25 cellular contexts compared by ENCODE assay signal in genomic region chr9:20592673-20593072, GRCh38. TPM values are rescaled to one million over a fixed set of nuclear protein-coding genes. Genes with fewer than 3 reads are reported as not detected.
DNase-seq lines count a peak whose midpoint lies in the region; ATAC-seq and TF ChIP-seq lines count a peak whose summit lies in the region.
"Had no signal": no experiment of that assay in that cellular context is flagged by ENCODE, and none has a peak within 500 bp of the region (broad histone marks: within the 10 kb centered on the region; RNA-seq: fewer than 3 reads in every experiment).

No MANE protein-coding gene starts in this region.

- H3K9me3 Mint-ChIP-seq in activated T-cell treated with anti-CD3 and anti-CD28 coated beads, Interleukin-2, amount 50 U/mL, for 72 hours = no peaks in the 10 kb centered on the region

- no peaks in the 10 kb centered on the region for H3K9me3 ChIP-seq in upper lobe of left lung
- H3K9me3 ChIP-seq: BLaER1 treated with 17β-estradiol and CSF1 and Interleukin-3, amounts not matched to agents 10 nM and 100 nM; ovary; transverse colon had no signal

- no peak for TF ChIP-seq EP300 in upper lobe of left lung (IDR thresholded peaks at IDR 0.05)

- no peaks in the 10 kb centered on the region for H3K27me3 Mint-ChIP-seq in activated T-cell treated with anti-CD3 and anti-CD28 coated beads, Interleukin-2, amount 50 U/mL, for 72 hours (ENCODE audit: low read depth)
- H3K27me3 Mint-ChIP-seq: naive thymus-derived CD4-positive, alpha-beta T cell had no signal

- H3K27ac Mint-ChIP-seq in activated T-cell treated with anti-CD3 and anti-CD28 coated beads, Interleukin-2, amount 50 U/mL, for 72 hours = peak overlapping the region; percentile 45

- no peak for TF ChIP-seq POLR2A in upper lobe of left lung (IDR thresholded peaks at IDR 0.05)

- H3K4me3 Mint-ChIP-seq in activated T-cell treated with anti-CD3 and anti-CD28 coated beads, Interleukin-2, amount 50 U/mL, for 72 hours = no peak overlapping the region
- H3K4me3 Mint-ChIP-seq: naive thymus-derived CD4-positive, alpha-beta T cell had no signal

- H3K36me3 ChIP-seq in upper lobe of left lung = no peaks in the 10 kb centered on the region
- H3K36me3 ChIP-seq: BLaER1 treated with 17β-estradiol and CSF1 and Interleukin-3, amounts not matched to agents 10 nM and 100 nM; ovary; transverse colon had no signal

- POLR2A ChIA-PET in RWPE1 (lab: Yijun Ruan, JAX; ENCODE audit: low non-redundant PET) = no interaction called here

- 67 to 72% methylated on average over 1 of the region's 1 CpG for WGBS in upper lobe of left lung, 2 donors

- H3K4me3 ChIP-seq in upper lobe of left lung = no peak overlapping the region
- H3K4me3 ChIP-seq: BLaER1 treated with 17β-estradiol and CSF1 and Interleukin-3, amounts not matched to agents 10 nM and 100 nM; ovary; transverse colon had no signal

- in situ Hi-C loops in GM13976 (cut with MboI; ENCODE audit: low sequenced_read_pairs, unreplicated experiment) = no loop called here

- H3K4me1 Mint-ChIP-seq in activated T-cell treated with anti-CD3 and anti-CD28 coated beads, Interleukin-2, amount 50 U/mL, for 72 hours (ENCODE audit: low read depth) = peaks cover 57% of the 10 kb centered on the region

- CTCF ChIA-PET in RWPE1 (lab: Yijun Ruan, JAX) = no interaction called here

- DNase-seq in activated T-cell treated with anti-CD3 and anti-CD28 coated beads, Interleukin-2, amount 50 U/mL, for 72 hours = no peak
- DNase-seq in activated T-cell treated with anti-CD3 and anti-CD28 coated beads, Interleukin-2, amount 50 U/mL, for 1 hour = no peak
- DNase-seq in RWPE1 (ENCODE audit: low spot score) (peak; percentile 16), glomerular visceral epithelial cell (ENCODE audit: extremely low spot score) (peak; percentile 70), upper lobe of left lung (no peak), GM13976 (ENCODE audit: low spot score) (no peak)
- DNase-seq: 8988T; activated CD4-positive, alpha-beta T cell treated with anti-CD3 and anti-CD28 coated beads, Interleukin-2, amount 50 U/mL, for 4 hours; activated naive CD4-positive, alpha-beta T cell; amygdala; DMS 273 treated with DMSO at 0.1 percent for 48 hours; effector CD4-positive, alpha-beta T cell; islet precursor cell; naive thymus-derived CD4-positive, alpha-beta T cell; NCI-H1417 treated with DMSO at 0.1 percent for 48 hours; NCI-H526; ovary; SIG-M5; stimulated activated naive CD4-positive, alpha-beta T cell; T-helper 2 cell; transverse colon had no signal

- no peak for ATAC-seq in activated T-cell treated with anti-CD3 and anti-CD28 coated beads, Interleukin-2, amount 50 U/mL, for 72 hours (replicated peaks in 1 of 2)
- ATAC-seq in HG02870 (IDR thresholded peaks at IDR 0.05; ENCODE audit: unreplicated experiment) (no peak), upper lobe of left lung (ENCODE audit: low FRiP score in 2 of 2) (no peak), HG03521 (IDR thresholded peaks at IDR 0.05; ENCODE audit: unreplicated experiment) (no peak)
- ATAC-seq: naive thymus-derived CD4-positive, alpha-beta T cell; sciatic nerve had no signal

- H3K4me1 ChIP-seq in upper lobe of left lung = peaks cover 0 to 8% (median 4%) of the 10 kb centered on the region in 4 donors

- peaks cover 4 to 13% of the 10 kb centered on the region in 2 donors for H3K36me3 Mint-ChIP-seq in activated T-cell treated with anti-CD3 and anti-CD28 coated beads, Interleukin-2, amount 50 U/mL, for 72 hours (ENCODE audit: insufficient read depth in 2 of 2)

- no peak for TF ChIP-seq CTCF in RWPE1 (conservative IDR thresholded peaks at IDR 0.05; ENCODE audit: low read depth)
- no peak for TF ChIP-seq CTCF in upper lobe of left lung (IDR thresholded peaks at IDR 0.05)
- TF ChIP-seq CTCF in GM13976 (IDR thresholded peaks at IDR 0.05; ENCODE audit: borderline replicate concordance, control extremely low read depth, extremely low read depth, insufficient read depth, missing control alignments) = no peak

- no peaks in the 10 kb centered on the region for H3K27me3 ChIP-seq in upper lobe of left lung
- H3K27me3 ChIP-seq: BLaER1 treated with 17β-estradiol and CSF1 and Interleukin-3, amounts not matched to agents 10 nM and 100 nM; ovary; transverse colon had no signal

- H3K27ac ChIP-seq in RWPE1 = no peak overlapping the region
- H3K27ac ChIP-seq in upper lobe of left lung = no peak overlapping the region
- H3K27ac ChIP-seq: BLaER1 treated with 17β-estradiol and CSF1 and Interleukin-3, amounts not matched to agents 10 nM and 100 nM; ovary had no signal

RNA-seq across cellular contexts. Expression of gene MLLT3, which starts 29.6 kb away (rescaled TPM):
- total RNA-seq in activated T-cell treated with anti-CD3 and anti-CD28 coated beads, Interleukin-2, amount 50 U/mL, for 72 hours = 10 to 100 TPM; 40.0 to 47.5 TPM
- 10 to 100 TPM; 13.8 to 30.4 (median 20.9) TPM for total RNA-seq in upper lobe of left lung

Comparison
In these comparisons a context has a peak if more than half of its experiments do, and no peak if none do; other contexts are left out.
1. DNase-seq: peak in RWPE1 (single experiment) and glomerular visceral epithelial cell (single experiment); none in activated T-cell treated with anti-CD3 and anti-CD28 coated beads, Interleukin-2, amount 50 U/mL, for 72 hours (0 of 2), activated T-cell treated with anti-CD3 and anti-CD28 coated beads, Interleukin-2, amount 50 U/mL, for 1 hour (single experiment), upper lobe of left lung (0 of 2) and GM13976 (single experiment).